Comparison of ENCODE assay signal across 14 cellular contexts in genomic region chr6:28090902-28091586, GRCh38. TPM values are rescaled to one million over a fixed set of nuclear protein-coding genes. Genes with fewer than 3 reads are reported as not detected.
DNase-seq lines count a peak whose midpoint lies in the region; ATAC-seq, FAIRE-seq and TF ChIP-seq lines count a peak whose summit lies in the region.
"Had no signal": no experiment of that assay in that cellular context is flagged by ENCODE, and none has a peak within 500 bp of the region (broad histone marks: within the 10 kb centered on the region; RNA-seq: fewer than 3 reads in every experiment).

No MANE protein-coding gene starts in this region.

- H3K4me3 ChIP-seq in BLaER1 treated with 17β-estradiol and CSF1 and Interleukin-3, amounts not matched to agents 10 nM and 100 nM, result peak overlapping the region; percentile 36 to 67 (median 50); a peak in 19 of 20 replicates
- no peak overlapping the region for H3K4me3 ChIP-seq in astrocyte (ENCODE audit: insufficient read depth, low read depth, low read length)
- peak overlapping the region; percentile 24 for H3K4me3 ChIP-seq in skeletal muscle cell (ENCODE audit: low read depth, low read length)

- peak overlapping the region in 4 of 11 experiments; percentile 11 to 56 (median 36); a peak in 4 of 22 replicates for H3K9ac ChIP-seq in BLaER1 treated with 17β-estradiol and CSF1 and Interleukin-3, amounts not matched to agents 10 nM and 100 nM
- H3K9ac ChIP-seq in astrocyte (ENCODE audit: low read length), result no peak overlapping the region

- ATAC-seq in left ventricle myocardium superior, result peak; percentile 63
- ATAC-seq: activated CD4-positive, alpha-beta T cell treated with anti-CD3 and anti-CD28 coated beads for 36 hours had no signal

- no peaks in the 10 kb centered on the region for H4K20me1 ChIP-seq in BLaER1 treated with 17β-estradiol and CSF1 and Interleukin-3, amounts not matched to agents 10 nM and 100 nM
- no peaks in the 10 kb centered on the region for H4K20me1 ChIP-seq in astrocyte (ENCODE audit: insufficient read depth, low read length)

- peaks cover 19% of the 10 kb centered on the region for H3K36me3 Mint-ChIP-seq in astrocyte (ENCODE audit: low read depth, unreplicated experiment)

- H3K4me1 ChIP-seq in BLaER1 treated with 17β-estradiol and CSF1 and Interleukin-3, amounts not matched to agents 10 nM and 100 nM, result peaks cover 0 to 9% (median 6%) of the 10 kb centered on the region in 10 experiments; a peak in 10 of 20 replicates
- H3K4me1 ChIP-seq in astrocyte (ENCODE audit: insufficient read depth, low read length), result no peaks in the 10 kb centered on the region

- peak overlapping the region; percentile 39 for H2AFZ ChIP-seq in astrocyte (ENCODE audit: low read depth, low read length)

- peaks cover 30 to 50% (median 42%) of the 10 kb centered on the region in 11 experiments for H3K36me3 ChIP-seq in BLaER1 treated with 17β-estradiol and CSF1 and Interleukin-3, amounts not matched to agents 10 nM and 100 nM
- no peaks in the 10 kb centered on the region for H3K36me3 ChIP-seq in astrocyte (ENCODE audit: insufficient read depth, low read length)

- intact Hi-C loops in left ventricle myocardium superior (cut with micrococcal nuclease), result no loop called here

- no peak overlapping the region for H3K27ac Mint-ChIP-seq in astrocyte (ENCODE audit: unreplicated experiment)
- H3K27ac Mint-ChIP-seq: activated CD4-positive, alpha-beta T cell treated with anti-CD3 and anti-CD28 coated beads for 36 hours; dendritic cell treated with granulocyte-macrophage colony-stimulating factor and Interleukin-4, amounts not matched to agents 40 ng/mL and 50 ng/mL, for 4 days had no signal

- peaks cover 3 to 14% (median 9%) of the 10 kb centered on the region in 11 experiments; a peak in 13 of 22 replicates for H3K27me3 ChIP-seq in BLaER1 treated with 17β-estradiol and CSF1 and Interleukin-3, amounts not matched to agents 10 nM and 100 nM
- H3K27me3 ChIP-seq in astrocyte (ENCODE audit: insufficient read depth, low read length), result no peaks in the 10 kb centered on the region

- no peak overlapping the region for H3K4me3 Mint-ChIP-seq in astrocyte (ENCODE audit: unreplicated experiment)
- H3K4me3 Mint-ChIP-seq: activated CD4-positive, alpha-beta T cell treated with anti-CD3 and anti-CD28 coated beads for 36 hours; dendritic cell treated with granulocyte-macrophage colony-stimulating factor and Interleukin-4, amounts not matched to agents 40 ng/mL and 50 ng/mL, for 4 days had no signal

- peaks cover 14% of the 10 kb centered on the region for H3K9me3 Mint-ChIP-seq in astrocyte (ENCODE audit: unreplicated experiment)

- no peak for TF ChIP-seq CTCF in astrocyte (IDR thresholded peaks at IDR 0.05; ENCODE audit: insufficient read depth, low read depth, low read length)

- no peak for FAIRE-seq in astrocyte (lab: Jason Lieb, UNC)
- FAIRE-seq: GM18507 had no signal

- H3K9me3 ChIP-seq in BLaER1 treated with 17β-estradiol and CSF1 and Interleukin-3, amounts not matched to agents 10 nM and 100 nM (replicated peaks in 1 of 11), result peaks cover 47 to 61% (median 53%) of the 10 kb centered on the region in 11 experiments
- peaks cover 11% of the 10 kb centered on the region for H3K9me3 ChIP-seq in astrocyte (ENCODE audit: insufficient read depth, low read depth, low read length)

- no peaks in the 10 kb centered on the region for H3K4me1 Mint-ChIP-seq in astrocyte (ENCODE audit: low read depth, unreplicated experiment)
- H3K4me1 Mint-ChIP-seq: activated CD4-positive, alpha-beta T cell treated with anti-CD3 and anti-CD28 coated beads for 36 hours had no signal

- H3K4me2 ChIP-seq in BLaER1 treated with 17β-estradiol and CSF1 and Interleukin-3, amounts not matched to agents 10 nM and 100 nM, result peak overlapping the region; percentile 58 to 78 (median 67)
- H3K4me2 ChIP-seq in astrocyte (ENCODE audit: low read length), result peak overlapping the region; percentile 67

- DNase-seq in astrocyte (ENCODE audit: low read depth) (no peak), left ventricle myocardium superior (peak; percentile 44), skeletal muscle cell (ENCODE audit: low read depth) (no peak), NCI-H2171 treated with DMSO at 0.1 percent for 48 hours (lab: John Stamatoyannopoulos, UW) (no peak), kidney glomerular epithelial cell (lab: John Stamatoyannopoulos, UW) (no peak), NCI-H82 (lab: John Stamatoyannopoulos, UW) (no peak)
- no peak for DNase-seq in stimulated activated CD4-positive, alpha-beta T cell treated with anti-CD3 and anti-CD28 coated beads, Interleukin-4, amount 100 ng/mL, for 24 hours
- DNase-seq: activated CD4-positive, alpha-beta T cell treated with anti-CD3 and anti-CD28 coated beads for 36 hours; activated naive CD4-positive, alpha-beta T cell treated with Interleukin-2 at 50 U/mL for 16 hours; NCI-H1048; stimulated activated CD4-positive, alpha-beta T cell treated with anti-CD3 and anti-CD28 coated beads, Interleukin-4, amount 100 ng/mL, for 1 hour had no signal

- no peaks in the 10 kb centered on the region for H3K79me2 ChIP-seq in astrocyte (ENCODE audit: insufficient read depth, low read length)

- no peaks in the 10 kb centered on the region for H3K27me3 Mint-ChIP-seq in astrocyte (ENCODE audit: low read depth, unreplicated experiment)

- peak overlapping the region in 3 of 11 experiments; percentile 12 to 15 (median 12); a peak in 1 of 22 replicates for H3K27ac ChIP-seq in BLaER1 treated with 17β-estradiol and CSF1 and Interleukin-3, amounts not matched to agents 10 nM and 100 nM
- H3K27ac ChIP-seq in astrocyte (ENCODE audit: low read depth, low read length), result no peak overlapping the region

RNA-seq across cellular contexts. Expression of gene ZNF165, which starts 10.7 kb away (rescaled TPM):
- total RNA-seq in astrocyte (0.48 and 0.75 TPM in 2 replicates), left ventricle myocardium superior (0.62 TPM)

RNA-seq across cellular contexts. Expression of gene ZSCAN16, which starts 33.4 kb away (rescaled TPM):
- total RNA-seq in astrocyte, result 1.9 and 2.5 TPM in 2 replicates
- 2.2 TPM for total RNA-seq in left ventricle myocardium superior

RNA-seq across cellular contexts. Expression of gene ZKSCAN8, which starts 50.6 kb away (rescaled TPM):
- total RNA-seq in astrocyte (21.8 and 25.1 TPM in 2 replicates), left ventricle myocardium superior (13.9 TPM)
